8 cellular contexts compared by ENCODE assay signal in genomic region chr16:14399397-14400284, GRCh38.
DNase-seq lines count a peak whose midpoint lies in the region; ATAC-seq lines count a peak whose summit lies in the region.

No MANE protein-coding gene starts in this region.

- ATAC-seq in HG03378 (IDR thresholded peaks at IDR 0.05; ENCODE audit: unreplicated experiment), result peak; percentile 78
- peak; percentile 66 for ATAC-seq in activated T-helper 17 cell treated with anti-CD3 and anti-CD28 coated beads, Interleukin-2, amount 50 U/mL, for 72 hours (replicated peaks)

- WGBS in thymus, result 90% methylated on average over 25 of the region's 25 CpGs

- no peaks in the 10 kb centered on the region for H3K9me3 ChIP-seq in thymus (ENCODE audit: control insufficient read depth)

- H3K27me3 ChIP-seq in thymus (ENCODE audit: control insufficient read depth, insufficient read depth), result no peaks in the 10 kb centered on the region

- H3K36me3 Mint-ChIP-seq in activated T-helper 17 cell treated with anti-CD3 and anti-CD28 coated beads, Interleukin-2, amount 50 U/mL, for 72 hours (ENCODE audit: low read depth), result no peaks in the 10 kb centered on the region

- DNase-seq in GM04504 (ENCODE audit: low read depth) (peak; percentile 44), iris pigment epithelial cell (ENCODE audit: low read depth) (peak; percentile 72), DMS153 (lab: John Stamatoyannopoulos, UW) (no peak), NCI-H2171 (lab: John Stamatoyannopoulos, UW) (no peak)
- no peak for DNase-seq in stimulated activated CD4-positive, alpha-beta T cell treated with anti-CD3 and anti-CD28 coated beads, Interleukin-1b, Interleukin-23, amount 100 ng/mL, for 48 hours

- H3K4me3 ChIP-seq in thymus (ENCODE audit: low read length), result no peak overlapping the region

- H3K4me1 ChIP-seq in thymus (ENCODE audit: control insufficient read depth, insufficient read depth, low read length), result no peaks in the 10 kb centered on the region

- H3K27ac ChIP-seq in thymus (ENCODE audit: low read depth), result peak overlapping the region; percentile 58

- no peaks in the 10 kb centered on the region for H3K9me3 Mint-ChIP-seq in activated T-helper 17 cell treated with anti-CD3 and anti-CD28 coated beads, Interleukin-2, amount 50 U/mL, for 72 hours

- no peaks in the 10 kb centered on the region for H3K36me3 ChIP-seq in thymus (ENCODE audit: control insufficient read depth, insufficient read depth)

- H3K27ac Mint-ChIP-seq in activated T-helper 17 cell treated with anti-CD3 and anti-CD28 coated beads, Interleukin-2, amount 50 U/mL, for 72 hours, result no peak overlapping the region

- no peaks in the 10 kb centered on the region for H3K4me1 Mint-ChIP-seq in activated T-helper 17 cell treated with anti-CD3 and anti-CD28 coated beads, Interleukin-2, amount 50 U/mL, for 72 hours

- H3K4me3 Mint-ChIP-seq in activated T-helper 17 cell treated with anti-CD3 and anti-CD28 coated beads, Interleukin-2, amount 50 U/mL, for 72 hours, result no peak overlapping the region

- peaks cover 3% of the 10 kb centered on the region for H3K27me3 Mint-ChIP-seq in activated T-helper 17 cell treated with anti-CD3 and anti-CD28 coated beads, Interleukin-2, amount 50 U/mL, for 72 hours

Comparison
In these comparisons a context has a peak if more than half of its experiments do, and no peak if none do; other contexts are left out.
1. DNase-seq: peak in GM04504 (single experiment) and iris pigment epithelial cell (single experiment); none in DMS153 (single experiment), stimulated activated CD4-positive, alpha-beta T cell treated with anti-CD3 and anti-CD28 coated beads, Interleukin-1b, Interleukin-23, amount 100 ng/mL, for 48 hours (single experiment) and NCI-H2171 (single experiment).